18 cellular contexts compared by ENCODE assay signal in genomic region chr12:47507221-47507620, GRCh38.
"Had no signal": no experiment of that assay in that cellular context is flagged by ENCODE, and none has a peak within 500 bp of the region (broad histone marks: within the 10 kb centered on the region; RNA-seq: fewer than 3 reads in every experiment).

No MANE protein-coding gene starts in this region.

- H3K4me1 ChIP-seq: body of pancreas, right lobe of liver had no signal

- H3K27me3 ChIP-seq: body of pancreas, ovary, right lobe of liver, upper lobe of right lung had no signal

- H3K36me3 ChIP-seq: ovary, right lobe of liver, thoracic aorta, upper lobe of right lung had no signal

- FAIRE-seq: colon had no signal

- H3K4me2 ChIP-seq: smooth muscle cell had no signal

- H3K4me3 ChIP-seq: body of pancreas, mucosa of descending colon, ovary, right lobe of liver, smooth muscle cell, thoracic aorta, upper lobe of right lung had no signal

- DNase-seq: activated CD4-positive, alpha-beta T cell treated with anti-CD3 and anti-CD28 coated beads for 36 hours; activated CD4-positive, alpha-beta T cell treated with anti-CD3 and anti-CD28 coated beads, Interleukin-2, amount 50 U/mL, for 48 hours; activated naive CD4-positive, alpha-beta T cell; activated naive CD8-positive, alpha-beta T cell treated with anti-CD3 and anti-CD28 coated beads for 36 hours; activated T-cell treated with anti-CD3 and anti-CD28 coated beads for 4 hours; amygdala; body of pancreas; caudate nucleus; mesenchymal stem cell; mucosa of descending colon; naive thymus-derived CD8-positive, alpha-beta T cell; ovary; right lobe of liver; stimulated activated CD4-positive, alpha-beta T cell treated with anti-CD3 and anti-CD28 coated beads, Interleukin-4, amount 100 ng/mL, for 24 hours; upper lobe of right lung had no signal

- H3K9me3 ChIP-seq: body of pancreas, mucosa of descending colon, ovary, right lobe of liver, thoracic aorta, upper lobe of right lung had no signal

- H3K27ac ChIP-seq: body of pancreas, ovary, right lobe of liver, thoracic aorta, upper lobe of right lung had no signal
